In the genomic region with DNA sequence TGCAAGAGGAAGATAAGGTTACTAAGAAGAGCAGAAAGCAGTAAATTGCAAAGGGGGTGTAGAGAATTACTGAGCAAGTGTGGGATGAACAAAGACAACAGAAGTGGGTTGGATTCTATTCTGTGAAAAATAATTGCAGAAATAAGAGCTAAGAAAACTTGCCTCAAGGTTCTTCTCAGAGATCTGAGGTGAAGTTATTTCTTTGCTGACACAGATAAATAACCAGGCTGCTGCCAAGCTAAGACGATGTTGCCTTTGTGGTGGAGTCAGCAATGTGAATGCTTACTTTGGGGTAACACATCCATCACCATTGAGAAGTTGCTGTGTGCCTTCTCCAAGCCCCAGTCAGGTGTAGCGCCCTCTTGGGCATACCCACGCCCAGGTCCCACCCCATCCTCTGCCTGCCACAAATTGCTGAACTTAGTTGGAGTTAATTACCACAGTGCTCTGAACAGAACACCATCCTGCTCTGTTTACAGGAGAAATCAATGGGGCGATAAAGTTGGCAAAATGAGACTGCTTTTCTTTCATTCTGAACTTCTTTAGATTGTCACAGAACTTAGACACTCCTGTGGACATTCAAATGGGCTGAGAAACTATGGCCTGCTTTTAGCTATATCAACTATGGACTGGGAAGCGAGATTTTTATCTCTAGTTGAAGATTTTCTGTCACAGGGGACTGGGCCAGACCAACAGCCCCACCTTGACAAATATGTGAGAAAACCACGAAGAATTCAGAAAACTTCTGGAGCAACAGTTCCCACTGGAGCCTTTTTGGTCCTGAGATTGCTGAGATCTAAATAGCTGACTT, we compare ENCODE assay signal across 1 cellular context.
TF ChIP-seq lines count a peak whose summit lies in the region.

No MANE protein-coding gene starts in this region.

TF ChIP-seq in GM23338, 12 proteins besides CTCF, POLR2A, EP300 and RAD21:
- TF ChIP-seq ZNF462 (CRISPR knock-in tag; IDR thresholded peaks at IDR 0.05): no peak
- no peak for TF ChIP-seq ZNF331 (CRISPR knock-in tag; IDR thresholded peaks at IDR 0.05; ENCODE audit: low read depth)
- no peak for TF ChIP-seq EZH2 (IDR thresholded peaks at IDR 0.05; ENCODE audit: low read depth, unreplicated experiment)
- no peak for TF ChIP-seq ZNF114 (CRISPR knock-in tag; IDR thresholded peaks at IDR 0.05)
- no peak for TF ChIP-seq NANOG (IDR thresholded peaks at IDR 0.05; ENCODE audit: borderline replicate concordance)
- TF ChIP-seq POLR2AphosphoS5 (IDR thresholded peaks at IDR 0.05; ENCODE audit: low read depth): no peak
- no peak for TF ChIP-seq JUNB (IDR thresholded peaks at IDR 0.05; ENCODE audit: unreplicated experiment)
- TF ChIP-seq, protein P1, sequence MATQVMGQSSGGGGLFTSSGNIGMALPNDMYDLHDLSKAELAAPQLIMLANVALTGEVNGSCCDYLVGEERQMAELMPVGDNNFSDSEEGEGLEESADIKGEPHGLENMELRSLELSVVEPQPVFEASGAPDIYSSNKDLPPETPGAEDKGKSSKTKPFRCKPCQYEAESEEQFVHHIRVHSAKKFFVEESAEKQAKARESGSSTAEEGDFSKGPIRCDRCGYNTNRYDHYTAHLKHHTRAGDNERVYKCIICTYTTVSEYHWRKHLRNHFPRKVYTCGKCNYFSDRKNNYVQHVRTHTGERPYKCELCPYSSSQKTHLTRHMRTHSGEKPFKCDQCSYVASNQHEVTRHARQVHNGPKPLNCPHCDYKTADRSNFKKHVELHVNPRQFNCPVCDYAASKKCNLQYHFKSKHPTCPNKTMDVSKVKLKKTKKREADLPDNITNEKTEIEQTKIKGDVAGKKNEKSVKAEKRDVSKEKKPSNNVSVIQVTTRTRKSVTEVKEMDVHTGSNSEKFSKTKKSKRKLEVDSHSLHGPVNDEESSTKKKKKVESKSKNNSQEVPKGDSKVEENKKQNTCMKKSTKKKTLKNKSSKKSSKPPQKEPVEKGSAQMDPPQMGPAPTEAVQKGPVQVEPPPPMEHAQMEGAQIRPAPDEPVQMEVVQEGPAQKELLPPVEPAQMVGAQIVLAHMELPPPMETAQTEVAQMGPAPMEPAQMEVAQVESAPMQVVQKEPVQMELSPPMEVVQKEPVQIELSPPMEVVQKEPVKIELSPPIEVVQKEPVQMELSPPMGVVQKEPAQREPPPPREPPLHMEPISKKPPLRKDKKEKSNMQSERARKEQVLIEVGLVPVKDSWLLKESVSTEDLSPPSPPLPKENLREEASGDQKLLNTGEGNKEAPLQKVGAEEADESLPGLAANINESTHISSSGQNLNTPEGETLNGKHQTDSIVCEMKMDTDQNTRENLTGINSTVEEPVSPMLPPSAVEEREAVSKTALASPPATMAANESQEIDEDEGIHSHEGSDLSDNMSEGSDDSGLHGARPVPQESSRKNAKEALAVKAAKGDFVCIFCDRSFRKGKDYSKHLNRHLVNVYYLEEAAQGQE (IDR thresholded peaks at IDR 0.05; ENCODE audit: unreplicated experiment): no peak
- no peak for TF ChIP-seq EZH2phosphoT487 (IDR thresholded peaks at IDR 0.05; ENCODE audit: unreplicated experiment)
- TF ChIP-seq STAT1 (IDR thresholded peaks at IDR 0.05; ENCODE audit: unreplicated experiment): no peak
- no peak for TF ChIP-seq CREB1 (CRISPR knock-in tag; IDR thresholded peaks at IDR 0.05; ENCODE audit: low read depth)
TF ChIP-seq in GM23338: peak in this region for 0.
